1 cellular context compared by ENCODE assay signal in the genomic region with DNA sequence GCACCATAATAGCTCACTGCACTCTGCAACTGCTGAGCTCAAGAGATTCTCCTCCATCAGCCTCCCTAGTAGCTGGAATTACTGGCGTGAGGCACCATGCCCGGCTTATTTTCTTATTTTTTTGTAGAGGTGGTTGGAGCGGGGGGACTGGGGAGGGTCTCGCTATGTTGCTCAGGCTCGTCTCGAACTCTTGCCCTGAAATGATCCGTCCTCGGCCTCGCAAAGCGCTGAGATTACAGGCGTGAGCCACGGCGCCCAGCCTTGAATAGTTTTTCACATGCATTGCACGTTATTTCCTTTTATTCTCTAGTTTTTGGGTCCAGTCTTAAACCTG.
TF ChIP-seq lines count a peak whose summit lies in the region.

No MANE protein-coding gene starts in this region.

TF ChIP-seq in WTC11, 78 proteins besides CTCF, POLR2A, EP300 and RAD21 (continued from another document):
- TF ChIP-seq NFE2L1 (CRISPR knock-in tag; IDR thresholded peaks at IDR 0.05) (no peak), PRRX2 (CRISPR knock-in tag; IDR thresholded peaks at IDR 0.05) (no peak), CREB1 (CRISPR knock-in tag; IDR thresholded peaks at IDR 0.05) (no peak), ZNF121 (CRISPR knock-in tag; IDR thresholded peaks at IDR 0.05) (0 out of 2 replicates have a peak, but pooled peaks have one; percentile 37)
- TF ChIP-seq, protein P1, sequence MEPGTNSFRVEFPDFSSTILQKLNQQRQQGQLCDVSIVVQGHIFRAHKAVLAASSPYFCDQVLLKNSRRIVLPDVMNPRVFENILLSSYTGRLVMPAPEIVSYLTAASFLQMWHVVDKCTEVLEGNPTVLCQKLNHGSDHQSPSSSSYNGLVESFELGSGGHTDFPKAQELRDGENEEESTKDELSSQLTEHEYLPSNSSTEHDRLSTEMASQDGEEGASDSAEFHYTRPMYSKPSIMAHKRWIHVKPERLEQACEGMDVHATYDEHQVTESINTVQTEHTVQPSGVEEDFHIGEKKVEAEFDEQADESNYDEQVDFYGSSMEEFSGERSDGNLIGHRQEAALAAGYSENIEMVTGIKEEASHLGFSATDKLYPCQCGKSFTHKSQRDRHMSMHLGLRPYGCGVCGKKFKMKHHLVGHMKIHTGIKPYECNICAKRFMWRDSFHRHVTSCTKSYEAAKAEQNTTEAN (CRISPR knock-in tag; IDR thresholded peaks at IDR 0.05): no peak
